ENCODE assay signal across 1 cellular context in the genomic region with DNA sequence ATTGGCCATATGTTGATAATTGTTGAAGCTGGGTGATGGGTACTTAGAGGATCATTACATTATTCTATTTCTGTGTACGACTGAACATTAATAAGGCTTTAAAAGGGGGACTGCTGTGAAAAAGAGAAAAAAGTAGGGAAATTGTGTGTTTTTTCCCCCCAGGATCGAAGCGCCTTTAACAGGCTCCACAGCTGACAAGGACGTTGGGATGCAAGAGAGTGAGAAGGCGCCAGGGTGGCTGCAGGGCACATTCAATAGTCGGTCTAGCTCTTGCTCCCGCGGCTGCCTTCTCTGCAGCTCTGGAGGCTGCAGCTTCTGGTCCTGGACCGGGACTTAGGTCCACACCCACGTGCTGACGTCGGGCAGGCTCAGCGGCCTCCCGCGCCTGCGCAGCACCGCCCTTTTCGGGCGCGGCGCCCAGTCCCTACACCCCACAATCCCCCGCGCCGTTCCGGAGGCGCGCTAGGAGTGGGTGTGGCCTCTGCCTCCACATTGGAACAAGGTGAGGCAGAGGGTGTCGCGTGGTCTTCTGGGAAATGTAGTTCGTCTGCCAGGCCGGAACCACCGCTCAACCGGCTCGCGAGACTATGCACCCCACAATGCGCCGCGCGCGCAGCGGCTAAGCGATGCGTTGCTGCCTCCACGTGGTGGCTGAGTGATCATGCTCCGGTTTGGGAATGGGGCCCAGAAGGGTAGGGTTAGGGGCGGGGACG.
A peak's percentile ranks its signal among the peaks of the same experiment; 100 is the strongest.
TF ChIP-seq lines count a peak whose summit lies in the region.

No MANE protein-coding gene starts in this region.

TF ChIP-seq in K562, 482 proteins besides CTCF, POLR2A, EP300 and RAD21 (continued from another document and continues in another):
- no peak for TF ChIP-seq ZNF609 (CRISPR knock-in tag; IDR thresholded peaks at IDR 0.05; ENCODE audit: borderline replicate concordance)
- no peak for TF ChIP-seq NR4A1 (CRISPR knock-in tag; IDR thresholded peaks at IDR 0.05)
- TF ChIP-seq NR4A1 (tag; IDR thresholded peaks at IDR 0.05), result no peak
- TF ChIP-seq YBX1 (IDR thresholded peaks at IDR 0.05), result no peak
- TF ChIP-seq, protein P1, sequence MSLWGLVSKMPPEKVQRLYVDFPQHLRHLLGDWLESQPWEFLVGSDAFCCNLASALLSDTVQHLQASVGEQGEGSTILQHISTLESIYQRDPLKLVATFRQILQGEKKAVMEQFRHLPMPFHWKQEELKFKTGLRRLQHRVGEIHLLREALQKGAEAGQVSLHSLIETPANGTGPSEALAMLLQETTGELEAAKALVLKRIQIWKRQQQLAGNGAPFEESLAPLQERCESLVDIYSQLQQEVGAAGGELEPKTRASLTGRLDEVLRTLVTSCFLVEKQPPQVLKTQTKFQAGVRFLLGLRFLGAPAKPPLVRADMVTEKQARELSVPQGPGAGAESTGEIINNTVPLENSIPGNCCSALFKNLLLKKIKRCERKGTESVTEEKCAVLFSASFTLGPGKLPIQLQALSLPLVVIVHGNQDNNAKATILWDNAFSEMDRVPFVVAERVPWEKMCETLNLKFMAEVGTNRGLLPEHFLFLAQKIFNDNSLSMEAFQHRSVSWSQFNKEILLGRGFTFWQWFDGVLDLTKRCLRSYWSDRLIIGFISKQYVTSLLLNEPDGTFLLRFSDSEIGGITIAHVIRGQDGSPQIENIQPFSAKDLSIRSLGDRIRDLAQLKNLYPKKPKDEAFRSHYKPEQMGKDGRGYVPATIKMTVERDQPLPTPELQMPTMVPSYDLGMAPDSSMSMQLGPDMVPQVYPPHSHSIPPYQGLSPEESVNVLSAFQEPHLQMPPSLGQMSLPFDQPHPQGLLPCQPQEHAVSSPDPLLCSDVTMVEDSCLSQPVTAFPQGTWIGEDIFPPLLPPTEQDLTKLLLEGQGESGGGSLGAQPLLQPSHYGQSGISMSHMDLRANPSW (CRISPR knock-in tag; IDR thresholded peaks at IDR 0.05), result no peak
- no peak for TF ChIP-seq HIVEP1 (CRISPR knock-in tag; IDR thresholded peaks at IDR 0.05)
- TF ChIP-seq, protein P2, sequence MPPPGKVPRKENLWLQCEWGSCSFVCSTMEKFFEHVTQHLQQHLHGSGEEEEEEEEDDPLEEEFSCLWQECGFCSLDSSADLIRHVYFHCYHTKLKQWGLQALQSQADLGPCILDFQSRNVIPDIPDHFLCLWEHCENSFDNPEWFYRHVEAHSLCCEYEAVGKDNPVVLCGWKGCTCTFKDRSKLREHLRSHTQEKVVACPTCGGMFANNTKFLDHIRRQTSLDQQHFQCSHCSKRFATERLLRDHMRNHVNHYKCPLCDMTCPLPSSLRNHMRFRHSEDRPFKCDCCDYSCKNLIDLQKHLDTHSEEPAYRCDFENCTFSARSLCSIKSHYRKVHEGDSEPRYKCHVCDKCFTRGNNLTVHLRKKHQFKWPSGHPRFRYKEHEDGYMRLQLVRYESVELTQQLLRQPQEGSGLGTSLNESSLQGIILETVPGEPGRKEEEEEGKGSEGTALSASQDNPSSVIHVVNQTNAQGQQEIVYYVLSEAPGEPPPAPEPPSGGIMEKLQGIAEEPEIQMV (tag; conservative IDR thresholded peaks at IDR 0.05; ENCODE audit: low read depth), result no peak
- TF ChIP-seq MCM5 (IDR thresholded peaks at IDR 0.05; ENCODE audit: low read depth), result no peak
- no peak for TF ChIP-seq ZSCAN29 (IDR thresholded peaks at IDR 0.05)
- no peak for TF ChIP-seq RREB1 (CRISPR knock-in tag; IDR thresholded peaks at IDR 0.05)
- TF ChIP-seq, protein P3, sequence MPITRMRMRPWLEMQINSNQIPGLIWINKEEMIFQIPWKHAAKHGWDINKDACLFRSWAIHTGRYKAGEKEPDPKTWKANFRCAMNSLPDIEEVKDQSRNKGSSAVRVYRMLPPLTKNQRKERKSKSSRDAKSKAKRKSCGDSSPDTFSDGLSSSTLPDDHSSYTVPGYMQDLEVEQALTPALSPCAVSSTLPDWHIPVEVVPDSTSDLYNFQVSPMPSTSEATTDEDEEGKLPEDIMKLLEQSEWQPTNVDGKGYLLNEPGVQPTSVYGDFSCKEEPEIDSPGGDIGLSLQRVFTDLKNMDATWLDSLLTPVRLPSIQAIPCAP (CRISPR knock-in tag; IDR thresholded peaks at IDR 0.05; ENCODE audit: borderline replicate concordance), result no peak
- TF ChIP-seq PTTG1 (tag; IDR thresholded peaks at IDR 0.05; ENCODE audit: low read depth), result no peak
- TF ChIP-seq XRCC3 (IDR thresholded peaks at IDR 0.05), result no peak
- TF ChIP-seq GATA2 (CRISPR knock-in tag; IDR thresholded peaks at IDR 0.05), result no peak
- TF ChIP-seq SNRNP70 (optimal IDR thresholded peaks at IDR 0.05; ENCODE audit: low read depth, low read length), result no peak
- TF ChIP-seq NKRF (IDR thresholded peaks at IDR 0.05; ENCODE audit: borderline replicate concordance), result no peak
- no peak for TF ChIP-seq ZNF174 (CRISPR knock-in tag; IDR thresholded peaks at IDR 0.05)
- TF ChIP-seq BMI1 (IDR thresholded peaks at IDR 0.05; ENCODE audit: low read length), result no peak
- 0 out of 2 replicates have a peak, but pooled peaks have one; percentile 61 for TF ChIP-seq ZNF76 (CRISPR knock-in tag; IDR thresholded peaks at IDR 0.05; ENCODE audit: borderline replicate concordance)
- no peak for TF ChIP-seq ELF4 (CRISPR knock-in tag; IDR thresholded peaks at IDR 0.05)
- no peak for TF ChIP-seq BRF2 (IDR thresholded peaks at IDR 0.05; ENCODE audit: borderline replicate concordance, insufficient read depth, insufficient read length)
- TF ChIP-seq CREB3 (tag; conservative IDR thresholded peaks at IDR 0.05; ENCODE audit: low read depth), result no peak
- TF ChIP-seq LCOR (CRISPR knock-in tag; IDR thresholded peaks at IDR 0.05), result peak; percentile 89; the same call in 1 of the 2 replicates
- no peak for TF ChIP-seq MLLT1 (IDR thresholded peaks at IDR 0.05)
- no peak for TF ChIP-seq ZNF398 (CRISPR knock-in tag; IDR thresholded peaks at IDR 0.05)
